ENCODE assay signal across 17 cellular contexts in genomic region chr4:38703625-38704024, GRCh38.
"Had no signal": no experiment of that assay in that cellular context is flagged by ENCODE, and none has a peak within 500 bp of the region (broad histone marks: within the 10 kb centered on the region; RNA-seq: fewer than 3 reads in every experiment).

No MANE protein-coding gene starts in this region.

- H3K4me1 ChIP-seq: ascending aorta, left lung, tibial artery had no signal

- FAIRE-seq: pancreas, urothelium cell line had no signal

- H3K4me3 ChIP-seq: ascending aorta, gastroesophageal sphincter, heart left ventricle, left lung, pancreas, tibial artery had no signal

- H3K4me3 Mint-ChIP-seq: activated naive CD4-positive, alpha-beta T cell treated with anti-CD3 and anti-CD28 coated beads, Interleukin-2, amount 50 U/mL, for 24 hours; central memory CD8-positive, alpha-beta T cell; naive thymus-derived CD4-positive, alpha-beta T cell had no signal

- H3K27me3 Mint-ChIP-seq: activated naive CD4-positive, alpha-beta T cell treated with anti-CD3 and anti-CD28 coated beads, Interleukin-2, amount 50 U/mL, for 24 hours; central memory CD8-positive, alpha-beta T cell had no signal

- H3K27me3 ChIP-seq: ascending aorta, gastroesophageal sphincter, heart left ventricle, left lung, pancreas, tibial artery had no signal

- DNase-seq: activated CD4-positive, alpha-beta T cell treated with anti-CD3 and anti-CD28 coated beads, Interleukin-2, amount 50 U/mL, for 4 hours; activated CD4-positive, CD25-positive, alpha-beta regulatory T cell treated with anti-CD3 and anti-CD28 coated beads, Interleukin-2, amount 50 U/mL, for 72 hours; activated gamma-delta T cell; effector CD4-positive, alpha-beta T cell; heart left ventricle; left lung; naive thymus-derived CD4-positive, alpha-beta T cell; pancreas; stimulated activated naive CD4-positive, alpha-beta T cell treated with Interleukin-2 at 50 U/mL for 16 hours; substantia nigra; T-helper 9 cell; tibial artery had no signal

- H3K36me3 ChIP-seq: pancreas had no signal

- ATAC-seq: gastroesophageal sphincter; left lung; naive thymus-derived CD4-positive, alpha-beta T cell; pancreas had no signal

- H3K27ac ChIP-seq: ascending aorta, gastroesophageal sphincter, left lung, pancreas, tibial artery had no signal

- H3K27ac Mint-ChIP-seq: activated naive CD4-positive, alpha-beta T cell treated with anti-CD3 and anti-CD28 coated beads, Interleukin-2, amount 50 U/mL, for 24 hours had no signal

- H3K9me3 ChIP-seq: ascending aorta, gastroesophageal sphincter, heart left ventricle, left lung, pancreas, tibial artery had no signal

- H3K9me3 Mint-ChIP-seq: activated naive CD4-positive, alpha-beta T cell treated with anti-CD3 and anti-CD28 coated beads, Interleukin-2, amount 50 U/mL, for 24 hours; central memory CD8-positive, alpha-beta T cell; naive thymus-derived CD4-positive, alpha-beta T cell had no signal
